28 cellular contexts compared by ENCODE assay signal in genomic region chr4:112219826-112220366, GRCh38. TPM values are rescaled to one million over a fixed set of nuclear protein-coding genes. Genes with fewer than 3 reads are reported as not detected.
DNase-seq lines count a peak whose midpoint lies in the region; ATAC-seq, FAIRE-seq and TF ChIP-seq lines count a peak whose summit lies in the region.
"Had no signal": no experiment of that assay in that cellular context is flagged by ENCODE, and none has a peak within 500 bp of the region (broad histone marks: within the 10 kb centered on the region; RNA-seq: fewer than 3 reads in every experiment).

No MANE protein-coding gene starts in this region.

- H3K14ac ChIP-seq in IMR-90 (replicated peaks; ENCODE audit: low read depth, low read length), result no peak overlapping the region

- no peak overlapping the region for H4K8ac ChIP-seq in IMR-90 (ENCODE audit: low read depth in 2 of 2, low read length in 2 of 2)

- no peak overlapping the region for H3K27ac ChIP-seq in heart right ventricle
- H3K27ac ChIP-seq in IMR-90 (ENCODE audit: insufficient read depth, low read length), result no peak overlapping the region
- H3K27ac ChIP-seq in K562 (ENCODE audit: extremely low read depth, low read depth, low read length), result no peak overlapping the region
- H3K27ac ChIP-seq: BLaER1 had no signal

- no peak overlapping the region for H4K5ac ChIP-seq in IMR-90 (ENCODE audit: low read depth, low read length)

- H2AK5ac ChIP-seq in IMR-90 (ENCODE audit: low read depth, low read length), result no peak overlapping the region

- in situ Hi-C loops in IMR-90 (cut with MboI; ENCODE audit: low sequenced_read_pairs) (no loop called here), K562 (cut with MboI) (no loop called here), G401 (cut with HindIII; ENCODE audit: low sequenced_read_pairs) (no loop called here)

- TF ChIP-seq POLR2A in IMR-90 (IDR thresholded peaks at IDR 0.05; ENCODE audit: low read depth, low read length) (no peak), K562 (conservative IDR thresholded peaks at IDR 0.05) (no peak)

- DNase-seq in Right ventricle myocardium superior, result no peak
- DNase-seq in heart right ventricle, result no peak
- DNase-seq in D341Med (ENCODE audit: low spot score), result peak; percentile 18
- no peak for DNase-seq in IMR-90
- no peak for DNase-seq in K562 (ENCODE audit: extremely low read depth in 1 of 4, low spot score in 3 of 4)
- no peak for DNase-seq in D721Med (ENCODE audit: insufficient read length, low spot score)
- DNase-seq in G401 (ENCODE audit: low spot score), result no peak
- DNase-seq: 8988T; ACHN; BE2C; C1 segment of cervical spinal cord; CD4-positive, alpha-beta memory T cell; CD4-positive, CD25-positive, alpha-beta regulatory T cell; CD8-positive, alpha-beta memory T cell; COR-L47; DMS 273 treated with DMSO at 0.1 percent for 48 hours; DMS153; DMS53; DMS79; DND-41; EL; GF-D8 had no signal

- no peaks in the 10 kb centered on the region for H3K79me1 ChIP-seq in IMR-90 (ENCODE audit: low read depth in 1 of 2, low read length in 2 of 2)

- no peaks in the 10 kb centered on the region for H3K4me1 ChIP-seq in heart right ventricle
- no peaks in the 10 kb centered on the region for H3K4me1 ChIP-seq in IMR-90 (ENCODE audit: control insufficient read depth, insufficient read depth, low read length)
- H3K4me1 ChIP-seq in K562 (replicated peaks in 1 of 2; ENCODE audit: control insufficient read depth in 2 of 2, insufficient read depth in 2 of 2, low read length in 2 of 2), result no peaks in the 10 kb centered on the region
- H3K4me1 ChIP-seq: BE2C had no signal

- no peak overlapping the region for H2BK20ac ChIP-seq in IMR-90 (ENCODE audit: low read depth, low read length)

- H3K23ac ChIP-seq in IMR-90 (ENCODE audit: low read depth, low read length), result no peak overlapping the region

- FAIRE-seq in K562 (lab: Jason Lieb, UNC) (no peak), D721Med (lab: Jason Lieb, UNC) (no peak)
- FAIRE-seq: A204.1, G401.6, GM12891, GM19239 had no signal

- H4K20me1 ChIP-seq in IMR-90 (ENCODE audit: insufficient read depth, low read length), result no peaks in the 10 kb centered on the region
- no peaks in the 10 kb centered on the region for H4K20me1 ChIP-seq in K562 (replicated peaks; ENCODE audit: control insufficient read depth, insufficient read depth, low read length)
- H4K20me1 ChIP-seq: BLaER1 had no signal

- TF ChIP-seq CTCF in heart right ventricle (IDR thresholded peaks at IDR 0.05) (no peak), IMR-90 (conservative IDR thresholded peaks at IDR 0.05; ENCODE audit: low read depth, low read length) (no peak), K562 (IDR thresholded peaks at IDR 0.05 in 2 of 3, conservative IDR thresholded peaks at IDR 0.05 in 1 of 3; ENCODE audit: insufficient read depth in 2 of 3, low read depth in 1 of 3, low read length in 3 of 3) (no peak), D721Med (IDR thresholded peaks at IDR 0.05; ENCODE audit: insufficient read depth, missing control alignments) (no peak)

- H3K79me2 ChIP-seq in K562 (ENCODE audit: control insufficient read depth, insufficient read depth, low read length), result no peaks in the 10 kb centered on the region

- H3K9me1 ChIP-seq in IMR-90 (ENCODE audit: insufficient read depth, low read length), result no peaks in the 10 kb centered on the region
- no peaks in the 10 kb centered on the region for H3K9me1 ChIP-seq in K562 (ENCODE audit: control insufficient read depth, insufficient read depth, low read length)

- no peak overlapping the region for H2BK5ac ChIP-seq in IMR-90 (ENCODE audit: low read depth, low read length, poor library complexity, severe bottlenecking)

- POLR2A ChIA-PET in IMR-90 (lab: Charles Lee; ENCODE audit: unreplicated experiment) (no interaction called here), K562 (lab: Yijun Ruan, JAX) (no interaction called here)

- H2AFZ ChIP-seq in IMR-90 (replicated peaks; ENCODE audit: low read length, poor library complexity), result peak overlapping the region; percentile 38
- H2AFZ ChIP-seq in K562 (ENCODE audit: low read depth, low read length), result no peak overlapping the region

- 83 to 91% methylated on average over 7 of the region's 7 CpGs for WGBS in heart right ventricle, 2 donors
- 93% methylated on average over 7 of the region's 7 CpGs; no CpG with 5 or more reads in 1 of the 2 experiments for WGBS in IMR-90 (ENCODE audit: extremely low coverage in 2 of 2, insufficient read length in 1 of 2), 2 experiments
- 31% methylated on average over 7 of the region's 7 CpGs for WGBS in K562 (ENCODE audit: insufficient coverage, low coverage, missing lambda C conversion rate)

- no peak for TF ChIP-seq EP300 in K562 (IDR thresholded peaks at IDR 0.05; ENCODE audit: low read length)

- no peak overlapping the region for H3K4me2 ChIP-seq in IMR-90 (ENCODE audit: low read depth, low read length)
- H3K4me2 ChIP-seq in K562 (ENCODE audit: insufficient read depth, low read length), result no peak overlapping the region
- H3K4me2 ChIP-seq: BLaER1 had no signal

- H2AK9ac ChIP-seq in IMR-90 (replicated peaks; ENCODE audit: low read depth, low read length, poor library complexity), result no peak overlapping the region

- dilution Hi-C loops in IMR-90 (cut with HindIII; ENCODE audit: low sequenced_read_pairs, unreplicated experiment), result no loop called here

- no peak overlapping the region for H2BK15ac ChIP-seq in IMR-90 (ENCODE audit: low read depth, low read length)

- H3K9ac ChIP-seq in IMR-90 (ENCODE audit: low read depth, low read length) (no peak overlapping the region), K562 (ENCODE audit: insufficient read depth in 1 of 2, low read depth in 2 of 2, low read length in 2 of 2) (no peak overlapping the region)
- H3K9ac ChIP-seq: BLaER1 had no signal

- H3K4ac ChIP-seq in IMR-90 (ENCODE audit: low read depth, low read length), result no peak overlapping the region

- ATAC-seq in Right ventricle myocardium superior (ENCODE audit: poor library complexity), result peak; percentile 73
- no peak for ATAC-seq in heart right ventricle
- ATAC-seq in IMR-90 (ENCODE audit: low read depth), result no peak
- peak; percentile 57 for ATAC-seq in K562
- ATAC-seq in GM19467 (IDR thresholded peaks at IDR 0.05; ENCODE audit: unreplicated experiment), result no peak

- no peak overlapping the region for H3K18ac ChIP-seq in IMR-90 (ENCODE audit: low read depth, low read length)

- H3K36me3 ChIP-seq in heart right ventricle (no peaks in the 10 kb centered on the region), IMR-90 (ENCODE audit: control insufficient read depth, insufficient read depth, low read length) (no peaks in the 10 kb centered on the region), K562 (ENCODE audit: control insufficient read depth, insufficient read depth, low read length) (no peaks in the 10 kb centered on the region)
- H3K36me3 ChIP-seq: BE2C, BLaER1 had no signal

- H3K9me3 ChIP-seq in heart right ventricle (no peaks in the 10 kb centered on the region), IMR-90 (ENCODE audit: control insufficient read depth, insufficient read depth, low read length) (no peaks in the 10 kb centered on the region), K562 (replicated peaks; ENCODE audit: control insufficient read depth, insufficient read depth, low read depth, low read length) (peaks cover 3% of the 10 kb centered on the region; the same call in 1 of the 2 replicates)

- no peak overlapping the region for H2BK120ac ChIP-seq in IMR-90 (ENCODE audit: low read depth, low read length)

- BruUV-seq in IMR-90 (replicated peaks; lab: Mats Ljungman, UMichigan) (no TSS peak), K562 (replicated peaks; lab: Mats Ljungman, UMichigan) (no TSS peak)

- H3K4me3 ChIP-seq in heart right ventricle, result no peak overlapping the region
- H3K4me3 ChIP-seq in IMR-90 (ENCODE audit: insufficient read depth, low read depth, low read length), result no peak overlapping the region
- no peak overlapping the region for H3K4me3 ChIP-seq in K562
- H3K4me3 ChIP-seq: BLaER1 had no signal

- H4K91ac ChIP-seq in IMR-90 (ENCODE audit: insufficient read depth, low read depth, low read length), result no peak overlapping the region

- intact Hi-C loops in Right ventricle myocardium superior (cut with DNase I), result no loop called here
- intact Hi-C loops in heart right ventricle (cut with DNase I), result no loop called here
- intact Hi-C loops in IMR-90 (cut with micrococcal nuclease), result no loop called here
- intact Hi-C loops in K562 (cut with micrococcal nuclease), result loop anchor here (5.0 kb wide), 1 partner anchor 302 kb away; no protein-coding TSS in a partner anchor

- TF ChIP-seq RAD21 in IMR-90 (IDR thresholded peaks at IDR 0.05; ENCODE audit: low read length) (no peak), K562 (CRISPR knock-in tag; conservative IDR thresholded peaks at IDR 0.05 in 1 of 2, IDR thresholded peaks at IDR 0.05 in 1 of 2) (no peak)

- peaks cover 0 to 6% (median 0%) of the 10 kb centered on the region in 7 donors for H3K27me3 ChIP-seq in heart right ventricle
- no peaks in the 10 kb centered on the region for H3K27me3 ChIP-seq in IMR-90 (ENCODE audit: control insufficient read depth, insufficient read depth, low read length)
- no peaks in the 10 kb centered on the region for H3K27me3 ChIP-seq in K562 (ENCODE audit: control insufficient read depth in 2 of 2, insufficient read depth in 2 of 2, low read length in 2 of 2)
- H3K27me3 ChIP-seq: BLaER1 had no signal

- CTCF ChIA-PET in IMR-90 (lab: Yijun Ruan, JAX) (interaction anchor here (0.6 kb wide), 1 partner anchor 299 kb away, joined by 5 read pairs; no protein-coding TSS in a partner anchor), K562 (lab: Yijun Ruan, JAX; ENCODE audit: low intra/inter-chr PET ratio) (no interaction called here)

- H3K56ac ChIP-seq in IMR-90 (ENCODE audit: extremely low read depth, insufficient read depth, low read length), result no peak overlapping the region

RNA-seq across cellular contexts. Expression of gene AP1AR, which starts 11.7 kb away (rescaled TPM):
- total RNA-seq in Right ventricle myocardium superior, result 11.1 TPM
- 10 to 100 TPM in 7 of 10 donors, 1 to 10 TPM in 3; 7.6 to 13.4 (median 11.4) TPM for total RNA-seq in heart right ventricle
- polyA plus RNA-seq in heart right ventricle, result 1 to 10 TPM; 5.5 to 6.9 TPM
- total RNA-seq in IMR-90 (2012; rRNA removed), result 4.7 and 8.3 TPM in 2 replicates
- 3.3 and 4.0 TPM in 2 replicates for polyA plus RNA-seq in IMR-90 (2012; rRNA removed)
- polyA plus RNA-seq in IMR-90 (2012; cell fraction: cytosol; rRNA removed), result 3.6 and 3.8 TPM in 2 replicates
- polyA plus RNA-seq in IMR-90 (2012; cell fraction: nucleus; rRNA removed; ENCODE audit: low replicate concordance), result 3.3 and 5.4 TPM in 2 replicates
- 2.7 and 13.3 TPM in 2 replicates for total RNA-seq in K562 (2011; cell fraction: chromatin; rRNA removed; ENCODE audit: low replicate concordance)
- total RNA-seq in K562 (2011; cell fraction: nucleolus; rRNA removed), result 3.4 and 5.0 TPM in 2 replicates
- total RNA-seq in K562 (2011; cell fraction: nucleoplasm; rRNA removed), result 5.3 and 5.6 TPM in 2 replicates
- total RNA-seq in K562 (2014; rRNA removed), result 12.2 and 14.7 TPM in 2 replicates
- 18.4 and 20.4 TPM in 2 replicates for total RNA-seq in K562 (2014; rRNA removed; fragmentation: Illumina TruSeq; extraction: Trizol)
- 20.2 and 20.7 TPM in 2 replicates for total RNA-seq in K562 (2015; rRNA removed; fragmentation: Illumina TruSeq; extraction: Trizol)
- total RNA-seq in K562 (2021), result 14.0 and 20.0 TPM in 2 replicates
- 9.4 and 11.3 TPM in 2 replicates for polyA plus RNA-seq in K562 (2011; rRNA removed)
- polyA plus RNA-seq in K562 (2011; cell fraction: cytosol; rRNA removed), result 2.7 and 2.8 TPM in 2 replicates
- 5.2 and 6.6 TPM in 2 replicates for polyA plus RNA-seq in K562 (2011; cell fraction: nucleus; rRNA removed)
- 8.5 and 10.1 TPM in 2 replicates for polyA plus RNA-seq in K562 (2012)
- polyA plus RNA-seq in K562 (2014; fragmentation: Illumina TruSeq; extraction: Trizol), result 11.3 and 11.6 TPM in 2 replicates
- polyA plus RNA-seq in K562 (2014; fragmentation: Nextera tagmentation; extraction: Ambion mirVana), result 1 to 10 TPM; 2.6 to 2.7 TPM
- 14.6 and 16.5 TPM in 2 replicates for polyA plus RNA-seq in K562 (2014; rRNA removed)
- polyA minus RNA-seq in K562 (2011; rRNA and poly(A)+ RNA removed), result 9.0 and 10.2 TPM in 2 replicates
- 10.6 and 10.7 TPM in 2 replicates for polyA minus RNA-seq in K562 (2011; cell fraction: cytosol; rRNA and poly(A)+ RNA removed)
- 7.5 and 13.9 TPM in 2 replicates for polyA minus RNA-seq in K562 (2011; cell fraction: nucleus; rRNA and poly(A)+ RNA removed)
- total RNA-seq in G401 (2014; rRNA removed; shearing (Covaris generic)), result 25.0 and 34.6 TPM in 2 replicates

Comparison
In these comparisons a context has a peak if more than half of its experiments do, and no peak if none do; other contexts are left out.
1. ATAC-seq: peak in Right ventricle myocardium superior (single experiment) and K562 (single experiment); none in heart right ventricle (0 of 8), IMR-90 (single experiment) and GM19467 (single experiment).